ENCODE assay signal across 21 cellular contexts in the genomic region with DNA sequence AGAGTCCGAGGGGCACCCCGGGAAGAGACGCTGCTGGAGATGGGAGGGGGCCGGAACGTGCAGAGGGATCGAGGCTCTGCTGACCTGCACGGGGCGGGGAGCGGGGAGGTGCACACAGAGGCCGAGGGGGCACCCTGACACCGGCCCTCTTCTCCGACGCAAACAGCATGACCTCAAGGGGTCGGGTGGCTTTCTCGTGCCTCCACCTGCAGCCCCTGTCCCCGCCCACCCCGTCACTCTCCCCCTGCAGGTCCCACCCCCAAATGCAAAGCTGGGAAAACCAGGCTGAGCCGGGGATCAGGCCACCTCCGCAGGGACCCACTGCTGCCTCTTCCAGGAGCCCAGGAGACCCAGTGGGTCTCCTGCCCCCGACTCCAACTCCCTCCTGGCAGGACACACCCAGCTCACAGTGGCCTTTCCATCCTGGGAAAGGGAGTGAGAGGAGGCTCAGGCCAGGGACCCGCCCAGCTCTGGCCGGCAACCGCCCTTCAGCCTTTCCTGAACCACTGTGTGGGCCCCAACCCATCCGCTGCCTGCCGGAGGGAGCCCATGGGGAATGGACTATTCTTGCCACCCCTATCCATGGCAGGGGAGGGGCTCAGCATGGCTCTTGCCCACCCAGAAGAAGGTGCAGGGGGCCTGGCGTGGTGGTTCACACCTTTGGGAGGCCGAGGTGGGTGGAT. TPM values are rescaled to one million over a fixed set of nuclear protein-coding genes. Genes with fewer than 3 reads are reported as not detected.
DNase-seq lines count a peak whose midpoint lies in the region; ATAC-seq, FAIRE-seq and TF ChIP-seq lines count a peak whose summit lies in the region.
"Had no signal": no experiment of that assay in that cellular context is flagged by ENCODE, and none has a peak within 500 bp of the region (broad histone marks: within the 10 kb centered on the region; RNA-seq: fewer than 3 reads in every experiment).

No MANE protein-coding gene starts in this region.

- no peak overlapping the region for H3K4me3 Mint-ChIP-seq in stimulated activated memory B cell treated with anti-CD40 and anti-IgM and Interleukin-4, amounts not matched to agents 10 μg/mL and 1 μg/mL and 100 μg/mL, for 72 hours
- no peak overlapping the region for H3K4me3 Mint-ChIP-seq in chondrocyte (ENCODE audit: unreplicated experiment)
- H3K4me3 Mint-ChIP-seq: brain, nephron progenitor cell had no signal

- TF ChIP-seq POLR2A in heart left ventricle (IDR thresholded peaks at IDR 0.05) = no peak
- no peak for TF ChIP-seq POLR2A in H54 (IDR thresholded peaks at IDR 0.05; ENCODE audit: low read depth, low read length)

- intact Hi-C loops in heart left ventricle (cut with DNase I) = loop anchor here (2.0 to 10.0 kb wide), 8 partner anchors 38 to 472 kb away; a partner anchor contains a TSS
- intact Hi-C loops in OCI-LY7 (cut with micrococcal nuclease; ENCODE audit: unreplicated experiment) = loop anchor here (1.0 kb wide), 1 partner anchor 38 kb away; no protein-coding TSS in a partner anchor
- intact Hi-C loops in left colon (cut with DNase I, micrococcal nuclease) = loop anchor here (5.0 kb wide), 2 partner anchors 37 to 42 kb away; a partner anchor contains a TSS

- H3K9me3 Mint-ChIP-seq in stimulated activated memory B cell treated with anti-CD40 and anti-IgM and Interleukin-4, amounts not matched to agents 10 μg/mL and 1 μg/mL and 100 μg/mL, for 72 hours = no peaks in the 10 kb centered on the region
- no peaks in the 10 kb centered on the region for H3K9me3 Mint-ChIP-seq in chondrocyte (ENCODE audit: low read depth)
- H3K9me3 Mint-ChIP-seq: brain, nephron progenitor cell had no signal

- POLR2A ChIA-PET in OCI-LY7 (lab: Charles Lee) = interaction anchor here (0.6 kb wide), 1 partner anchor 228 kb away, joined by 3 read pairs; no protein-coding TSS in a partner anchor

- peak overlapping the region; percentile 77 for H3K27ac Mint-ChIP-seq in stimulated activated memory B cell treated with anti-CD40 and anti-IgM and Interleukin-4, amounts not matched to agents 10 μg/mL and 1 μg/mL and 100 μg/mL, for 72 hours
- no peak overlapping the region for H3K27ac Mint-ChIP-seq in chondrocyte (ENCODE audit: unreplicated experiment)
- H3K27ac Mint-ChIP-seq: nephron progenitor cell had no signal

- H3K36me3 Mint-ChIP-seq in stimulated activated memory B cell treated with anti-CD40 and anti-IgM and Interleukin-4, amounts not matched to agents 10 μg/mL and 1 μg/mL and 100 μg/mL, for 72 hours = peaks cover 11% of the 10 kb centered on the region
- peaks cover 2% of the 10 kb centered on the region for H3K36me3 Mint-ChIP-seq in chondrocyte (ENCODE audit: low read depth)
- H3K36me3 Mint-ChIP-seq: activated naive CD8-positive, alpha-beta T cell; brain had no signal

- H2AFZ ChIP-seq in OCI-LY7 (ENCODE audit: low read length) = no peak overlapping the region
- H2AFZ ChIP-seq: GM23248 had no signal

- WGBS in heart left ventricle, 4 donors = 63 to 76% (median 65%) methylated on average over 14 to 27 of the region's 27 CpGs

- H3K27me3 ChIP-seq in heart left ventricle (no peaks in the 10 kb centered on the region), right atrium auricular region (no peaks in the 10 kb centered on the region)
- H3K27me3 ChIP-seq: testis had no signal

- no peaks in the 10 kb centered on the region for H3K79me2 ChIP-seq in OCI-LY7 (ENCODE audit: insufficient read depth, low read depth, low read length)

- no peaks in the 10 kb centered on the region for H4K20me1 ChIP-seq in OCI-LY7 (ENCODE audit: insufficient read depth, low read length)

- peak overlapping the region in 3 of 12 donors; percentile 8 to 15 (median 12) for H3K4me3 ChIP-seq in heart left ventricle
- no peak overlapping the region for H3K4me3 ChIP-seq in right atrium auricular region
- peak overlapping the region; percentile 14 for H3K4me3 ChIP-seq in OCI-LY7 (ENCODE audit: low read depth, low read length, poor library complexity, severe bottlenecking)
- H3K4me3 ChIP-seq: gastrocnemius medialis, GM23248, lower lobe of right lung, testis had no signal

- no peak for FAIRE-seq in H54 (lab: Jason Lieb, UNC)

- no peaks in the 10 kb centered on the region for H3K9me2 ChIP-seq in OCI-LY7 (ENCODE audit: insufficient read depth, low read length)

- DNase-seq in heart left ventricle (peak in 2 of 5 donors; percentile 48 to 64), right atrium auricular region (ENCODE audit: low spot score) (no peak), OCI-LY7 (ENCODE audit: low spot score) (no peak), left colon (no peak), chondrocyte (ENCODE audit: low spot score) (no peak), H54 (ENCODE audit: insufficient read length, low spot score) (no peak), NCI-H226 (no peak)
- DNase-seq: activated T-cell treated with anti-CD3 and anti-CD28 coated beads for 4 hours, gastrocnemius medialis, GF-D8, GM23248, IMR-90, lower lobe of right lung, NCI-H2029, NCI-H524 treated with DMSO at 0.1 percent for 48 hours, nephron progenitor cell, testis had no signal

- BruUV-seq in OCI-LY7 (replicated peaks; lab: Mats Ljungman, UMichigan) = no TSS peak

- peaks cover 60% of the 10 kb centered on the region for H3K4me1 Mint-ChIP-seq in stimulated activated memory B cell treated with anti-CD40 and anti-IgM and Interleukin-4, amounts not matched to agents 10 μg/mL and 1 μg/mL and 100 μg/mL, for 72 hours
- H3K4me1 Mint-ChIP-seq in chondrocyte (ENCODE audit: low read depth) = no peaks in the 10 kb centered on the region

- TF ChIP-seq CTCF in heart left ventricle (IDR thresholded peaks at IDR 0.05) = no peak
- no peak for TF ChIP-seq CTCF in right atrium auricular region (IDR thresholded peaks at IDR 0.05)
- no peak for TF ChIP-seq CTCF in OCI-LY7 (conservative IDR thresholded peaks at IDR 0.05; ENCODE audit: low read length)
- TF ChIP-seq CTCF in chondrocyte (IDR thresholded peaks at IDR 0.05) = no peak

- H3K36me3 ChIP-seq in heart left ventricle = peaks cover 0 to 29% (median 4%) of the 10 kb centered on the region in 9 donors
- H3K36me3 ChIP-seq in right atrium auricular region = no peaks in the 10 kb centered on the region
- H3K36me3 ChIP-seq in OCI-LY7 (ENCODE audit: insufficient read depth, low read length) = peaks cover 5% of the 10 kb centered on the region; the same call in 1 of the 2 replicates
- H3K36me3 ChIP-seq: gastrocnemius medialis had no signal

- CTCF ChIA-PET in OCI-LY7 (lab: Charles Lee; ENCODE audit: unreplicated experiment) = no interaction called here

- no peaks in the 10 kb centered on the region for H3K27me3 Mint-ChIP-seq in stimulated activated memory B cell treated with anti-CD40 and anti-IgM and Interleukin-4, amounts not matched to agents 10 μg/mL and 1 μg/mL and 100 μg/mL, for 72 hours
- no peaks in the 10 kb centered on the region for H3K27me3 Mint-ChIP-seq in chondrocyte (ENCODE audit: low read depth)
- H3K27me3 Mint-ChIP-seq: activated naive CD8-positive, alpha-beta T cell; brain had no signal

- H3K27ac ChIP-seq in heart left ventricle = peak overlapping the region in 9 of 12 donors; percentile 49 to 84 (median 73)
- no peak overlapping the region for H3K27ac ChIP-seq in right atrium auricular region
- peak overlapping the region; percentile 80 for H3K27ac ChIP-seq in OCI-LY7 (ENCODE audit: low read depth, low read length, poor library complexity, severe bottlenecking)
- H3K27ac ChIP-seq: GM23248, testis had no signal

- H3K4me2 ChIP-seq in OCI-LY7 (ENCODE audit: low read length) = peak overlapping the region; percentile 87

- H3K9me3 ChIP-seq in heart left ventricle (no peaks in the 10 kb centered on the region), right atrium auricular region (no peaks in the 10 kb centered on the region), OCI-LY7 (ENCODE audit: low read length) (no peaks in the 10 kb centered on the region)
- H3K9me3 ChIP-seq: gastrocnemius medialis, lower lobe of right lung, testis had no signal

- H3K4me1 ChIP-seq in heart left ventricle = peaks cover 0 to 43% (median 27%) of the 10 kb centered on the region in 12 donors
- peaks cover 0 to 37% of the 10 kb centered on the region in 2 donors for H3K4me1 ChIP-seq in right atrium auricular region
- peaks cover 49% of the 10 kb centered on the region for H3K4me1 ChIP-seq in OCI-LY7 (ENCODE audit: insufficient read depth, low read length, poor library complexity, severe bottlenecking)

- ATAC-seq in heart left ventricle (peak; percentile 52 to 74 (median 58)), left colon (peak; percentile 40)
- ATAC-seq in stimulated activated memory B cell treated with anti-CD40 and anti-IgM and Interleukin-4, amounts not matched to agents 10 μg/mL and 1 μg/mL and 100 μg/mL, for 72 hours = no peak
- ATAC-seq: gastrocnemius medialis had no signal

RNA-seq across cellular contexts. Expression of a gene that starts 38.7 kb away (rescaled TPM):
- total RNA-seq in heart left ventricle (10 to 100 TPM in 7 of 9 donors, 1 to 10 TPM in 2; 6.5 to 20.8 (median 12.3) TPM), right atrium auricular region (1 to 10 TPM; 7.1 to 8.2 TPM), OCI-LY7 (2022) (23.3 and 24.4 TPM in 2 replicates), left colon (10 to 100 TPM in 1 of 2 donors, 1 to 10 TPM in 1; 9.8 to 15.0 TPM), chondrocyte (20.7 to 37.1 TPM (median 24.1 TPM) in 3 replicates)
- 10 to 100 TPM; 16.0 to 20.8 TPM for polyA plus RNA-seq in heart left ventricle
- 18.5 and 21.9 TPM in 2 replicates for total RNA-seq in OCI-LY7 (2014; rRNA removed; shearing (Covaris generic))

RNA-seq across cellular contexts. Expression of a gene that starts 38.8 kb away (rescaled TPM):
- total RNA-seq in heart left ventricle (10 to 100 TPM in 8 of 9 donors, 1 to 10 TPM in 1; 9.3 to 28.5 (median 15.4) TPM), right atrium auricular region (10 to 100 TPM; 16.9 to 19.4 TPM), OCI-LY7 (2022) (40.3 and 56.2 TPM in 2 replicates), left colon (10 to 100 TPM; 11.4 to 12.0 TPM), chondrocyte (12.8 to 15.5 TPM (median 14.3 TPM) in 3 replicates)
- polyA plus RNA-seq in heart left ventricle = 10 to 100 TPM; 14.7 to 21.8 TPM
- 39.2 and 52.4 TPM in 2 replicates for total RNA-seq in OCI-LY7 (2014; rRNA removed; shearing (Covaris generic))

RNA-seq across cellular contexts. Expression of a gene that starts 40.0 kb away (rescaled TPM):
- total RNA-seq in heart left ventricle (10 to 100 TPM; 14.2 to 59.7 (median 19.7) TPM), right atrium auricular region (10 to 100 TPM; 37.7 to 73.2 TPM), OCI-LY7 (2022) (154 and 157 TPM in 2 replicates), left colon (100 to 1,000 TPM; 118 to 146 TPM), chondrocyte (134 to 209 TPM (median 208 TPM) in 3 replicates)
- polyA plus RNA-seq in heart left ventricle = 10 to 100 TPM; 31.2 to 45.0 TPM
- 123 and 144 TPM in 2 replicates for total RNA-seq in OCI-LY7 (2014; rRNA removed; shearing (Covaris generic))

RNA-seq across cellular contexts. Expression of a gene that starts 58.6 kb away (rescaled TPM):
- total RNA-seq in heart left ventricle (1 to 10 TPM in 4 of 9 donors, under 1 TPM in 5; 0.23 to 6.1 (median 0.70) TPM), right atrium auricular region (1 to 10 TPM in 1 of 2 donors, under 1 TPM in 1; 0.39 to 1.3 TPM), OCI-LY7 (2022) (108 and 150 TPM in 2 replicates), left colon (10 to 100 TPM in 1 of 2 donors, 1 to 10 TPM in 1; 6.8 to 14.8 TPM), chondrocyte (2.9 to 11.7 TPM (median 3.7 TPM) in 3 replicates)
- polyA plus RNA-seq in heart left ventricle = under 1 TPM; 0.19 to 0.40 TPM
- total RNA-seq in OCI-LY7 (2014; rRNA removed; shearing (Covaris generic)) = 82.7 and 90.2 TPM in 2 replicates

RNA-seq across cellular contexts. Expression of a gene that starts 58.7 kb away (rescaled TPM):
- 1 to 10 TPM in 6 of 9 donors, under 1 TPM in 3; 0.76 to 9.5 (median 1.4) TPM for total RNA-seq in heart left ventricle
- polyA plus RNA-seq in heart left ventricle = 1 to 10 TPM; 1.7 to 4.4 TPM
- 1 to 10 TPM; 1.0 to 1.6 TPM for total RNA-seq in right atrium auricular region
- 2.4 and 3.1 TPM in 2 replicates for total RNA-seq in OCI-LY7 (2014; rRNA removed; shearing (Covaris generic))
- 1.6 and 3.3 TPM in 2 replicates for total RNA-seq in OCI-LY7 (2022)
- total RNA-seq in left colon = under 1 TPM; 0.15 to 0.92 TPM
- not detected in 3 replicates for total RNA-seq in chondrocyte
- total RNA-seq: dermis blood vessel endothelial cell, GM23248, IMR-90 had no signal

Comparison
In these comparisons a context has a peak if more than half of its experiments do, and no peak if none do; other contexts are left out.
1. H3K27ac ChIP-seq: peak in heart left ventricle (9 of 12) and OCI-LY7 (single experiment); none in right atrium auricular region (0 of 2).